In genomic region chr3:187741403-187742350, GRCh38 we compare ENCODE assay signal across 8 cellular contexts. TPM values are rescaled to one million over a fixed set of nuclear protein-coding genes. Genes with fewer than 3 reads are reported as not detected.
DNase-seq lines count a peak whose midpoint lies in the region; ATAC-seq and TF ChIP-seq lines count a peak whose summit lies in the region.

No MANE protein-coding gene starts in this region.

- no peaks in the 10 kb centered on the region for H3K9me3 ChIP-seq in right lobe of liver

- peaks cover 83% of the 10 kb centered on the region for H3K36me3 Mint-ChIP-seq in dendritic cell treated with granulocyte-macrophage colony-stimulating factor and Interleukin-4, amounts not matched to agents 40 ng/mL and 50 ng/mL, for 4 days (ENCODE audit: low read depth)

- peak overlapping the region; percentile 67 to 73 (median 67) for H3K4me3 ChIP-seq in right lobe of liver

- peak; percentile 1 to 14 (median 6) for ATAC-seq in right lobe of liver
- ATAC-seq in GM18870 (IDR thresholded peaks at IDR 0.05; ENCODE audit: unreplicated experiment) = no peak

- no peaks in the 10 kb centered on the region for H3K27me3 ChIP-seq in right lobe of liver

- DNase-seq in NCI-H187 (lab: John Stamatoyannopoulos, UW) (peak; percentile 15 to 34), NCI-H187 treated with DMSO at 0.1 percent for 48 hours (lab: John Stamatoyannopoulos, UW) (no peak), NCI-H345 treated with DMSO at 0.1 percent for 48 hours (lab: John Stamatoyannopoulos, UW; ENCODE audit: unreplicated experiment) (peak; percentile 75), right lobe of liver (peak; percentile 75 to 81 (median 77))
- peak; percentile 86 for DNase-seq in activated CD4-positive, alpha-beta T cell treated with anti-CD3 and anti-CD28 coated beads for 48 hours
- peak; percentile 64 for DNase-seq in stimulated activated CD4-positive, alpha-beta T cell treated with anti-CD3 and anti-CD28 coated beads, Interleukin-2, amount 100 ng/mL, for 4 hours (ENCODE audit: low read depth)

- intact Hi-C loops in dendritic cell treated with granulocyte-macrophage colony-stimulating factor and Interleukin-4, amounts not matched to agents 40 ng/mL and 50 ng/mL, for 4 days (cut with micrococcal nuclease) = loop anchor here (1.0 to 10.0 kb wide), 8 partner anchors 471 to 1213 kb away; no protein-coding TSS in a partner anchor
- intact Hi-C loops in right lobe of liver (cut with DNase I) = loop anchor here in 1 of 2 donors (10.0 kb wide), 2 partner anchors 1203 to 1413 kb away; no protein-coding TSS in a partner anchor

- H3K4me1 ChIP-seq in right lobe of liver = peaks cover 0 to 5% (median under 1%) of the 10 kb centered on the region in 4 donors

- H3K9me3 Mint-ChIP-seq in dendritic cell treated with granulocyte-macrophage colony-stimulating factor and Interleukin-4, amounts not matched to agents 40 ng/mL and 50 ng/mL, for 4 days = no peaks in the 10 kb centered on the region

- TF ChIP-seq POLR2A in right lobe of liver (IDR thresholded peaks at IDR 0.05) = peak; percentile 51

- no peaks in the 10 kb centered on the region for H3K36me3 ChIP-seq in right lobe of liver

- peak overlapping the region; percentile 87 for H3K4me3 Mint-ChIP-seq in dendritic cell treated with granulocyte-macrophage colony-stimulating factor and Interleukin-4, amounts not matched to agents 40 ng/mL and 50 ng/mL, for 4 days

- TF ChIP-seq CTCF in right lobe of liver (IDR thresholded peaks at IDR 0.05) = peak; percentile 86 to 90 (median 88)

- H3K27ac ChIP-seq in right lobe of liver = peak overlapping the region; percentile 99 to 100 (median 99)

- H3K27ac Mint-ChIP-seq in dendritic cell treated with granulocyte-macrophage colony-stimulating factor and Interleukin-4, amounts not matched to agents 40 ng/mL and 50 ng/mL, for 4 days = peak overlapping the region; percentile 100

- 2% methylated on average over 12 of the region's 35 CpGs for WGBS in right lobe of liver (ENCODE audit: insufficient coverage, low coverage, low lambda C conversion rate, missing lambda C conversion rate)

- no peaks in the 10 kb centered on the region for H3K27me3 Mint-ChIP-seq in dendritic cell treated with granulocyte-macrophage colony-stimulating factor and Interleukin-4, amounts not matched to agents 40 ng/mL and 50 ng/mL, for 4 days

- peaks cover 51% of the 10 kb centered on the region for H3K4me1 Mint-ChIP-seq in dendritic cell treated with granulocyte-macrophage colony-stimulating factor and Interleukin-4, amounts not matched to agents 40 ng/mL and 50 ng/mL, for 4 days (ENCODE audit: low read depth)

RNA-seq across cellular contexts. Expression of gene BCL6, which starts 3.6 kb away (rescaled TPM):
- 10 to 100 TPM; 29.1 to 67.5 (median 41.8) TPM for total RNA-seq in right lobe of liver

RNA-seq across cellular contexts. Expression of gene RTP2, which starts 39.3 kb away (rescaled TPM):
- not detected for total RNA-seq in right lobe of liver
